ENCODE assay signal across 7 cellular contexts in genomic region chr2:147989809-147990403, GRCh38. TPM values are rescaled to one million over a fixed set of nuclear protein-coding genes. Genes with fewer than 3 reads are reported as not detected.
DNase-seq lines count a peak whose midpoint lies in the region; ATAC-seq and TF ChIP-seq lines count a peak whose summit lies in the region.

No MANE protein-coding gene starts in this region.

- TF ChIP-seq CTCF in lower lobe of right lung (IDR thresholded peaks at IDR 0.05), result peak; percentile 57

- intact Hi-C loops in lower lobe of right lung (cut with DNase I), result no loop called here

- no peak overlapping the region for H3K27ac ChIP-seq in lower lobe of right lung

- peak; percentile 87 for ATAC-seq in GM18907 (IDR thresholded peaks at IDR 0.05; ENCODE audit: unreplicated experiment)
- ATAC-seq in HG03175 (IDR thresholded peaks at IDR 0.05; ENCODE audit: unreplicated experiment), result peak; percentile 91
- ATAC-seq in lower lobe of right lung, result peak; percentile 29 to 71

- H3K36me3 ChIP-seq in lower lobe of right lung, result no peaks in the 10 kb centered on the region

- no peak overlapping the region for H3K4me3 ChIP-seq in lower lobe of right lung

- H3K27me3 ChIP-seq in lower lobe of right lung (ENCODE audit: low read depth), result no peaks in the 10 kb centered on the region

- H3K9me3 ChIP-seq in lower lobe of right lung, result no peaks in the 10 kb centered on the region

- H3K4me1 ChIP-seq in lower lobe of right lung, result no peaks in the 10 kb centered on the region

- DNase-seq in DMS53 (lab: John Stamatoyannopoulos, UW) (peak; percentile 37), NOMO-1 (lab: John Stamatoyannopoulos, UW; ENCODE audit: unreplicated experiment in 2 of 2) (peak; percentile 28 to 59), cerebellar cortex (ENCODE audit: low spot score) (peak; percentile 55), lower lobe of right lung (no peak), NK-92 (lab: John Stamatoyannopoulos, UW; ENCODE audit: unreplicated experiment) (no peak)

RNA-seq across cellular contexts. Expression of gene ORC4, which starts 30.6 kb away (rescaled TPM):
- total RNA-seq in lower lobe of right lung, result 41.3 TPM

RNA-seq across cellular contexts. Expression of gene MBD5, which starts 31.0 kb away (rescaled TPM):
- total RNA-seq in lower lobe of right lung, result 46.3 TPM

Comparison
In these comparisons a context has a peak if more than half of its experiments do, and no peak if none do; other contexts are left out.
1. DNase-seq: peak in DMS53 (single experiment), NOMO-1 (2 of 2) and cerebellar cortex (single experiment); none in lower lobe of right lung (single experiment) and NK-92 (single experiment).
2. Peak in every context shown above with its lines, with median percentiles within 50 percentile points of each other: ATAC-seq.